Comparison of ENCODE assay signal across 9 cellular contexts in genomic region chr2:207135340-207135739, GRCh38. TPM values are rescaled to one million over a fixed set of nuclear protein-coding genes. Genes with fewer than 3 reads are reported as not detected.
DNase-seq lines count a peak whose midpoint lies in the region; ATAC-seq and TF ChIP-seq lines count a peak whose summit lies in the region.
"Had no signal": no experiment of that assay in that cellular context is flagged by ENCODE, and none has a peak within 500 bp of the region (broad histone marks: within the 10 kb centered on the region; RNA-seq: fewer than 3 reads in every experiment).

No MANE protein-coding gene starts in this region.

- intact Hi-C loops in adrenal gland (cut with DNase I) = no loop called here

- H2AFZ ChIP-seq in hepatocyte = no peak overlapping the region

- H3K27me3 Mint-ChIP-seq in activated T-cell treated with anti-CD3 and anti-CD28 coated beads, Interleukin-2, amount 50 U/mL, for 24 hours = no peaks in the 10 kb centered on the region
- H3K27me3 Mint-ChIP-seq in activated naive CD8-positive, alpha-beta T cell treated with anti-CD3 and anti-CD28 coated beads, Interleukin-2, amount 10 ng/mL, durations not matched to agents 7 days and 5 days = no peaks in the 10 kb centered on the region

- no peak for DNase-seq in activated T-cell treated with anti-CD3 and anti-CD28 coated beads, Interleukin-2, amount 50 U/mL, for 24 hours
- DNase-seq in activated T-cell treated with anti-CD3 and anti-CD28 coated beads, Interleukin-2, amount 50 U/mL, for 1 hour = no peak
- no peak for DNase-seq in activated naive CD8-positive, alpha-beta T cell treated with anti-CD3 and anti-CD28 coated beads, Interleukin-2, amount 10 ng/mL, durations not matched to agents 7 days and 5 days
- DNase-seq in hepatocyte (ENCODE audit: low spot score) = no peak
- no peak for DNase-seq in substantia nigra (lab: John Stamatoyannopoulos, UW)
- no peak for DNase-seq in adrenal gland
- no peak for DNase-seq in DMS 273 treated with DMSO at 0.1 percent for 48 hours (lab: John Stamatoyannopoulos, UW)
- no peak for DNase-seq in foreskin melanocyte

- H3K9me2 ChIP-seq in hepatocyte (replicated peaks; ENCODE audit: insufficient read depth) = no peaks in the 10 kb centered on the region

- H3K79me2 ChIP-seq in hepatocyte = peaks cover 74% of the 10 kb centered on the region

- H3K9me3 ChIP-seq in hepatocyte (ENCODE audit: low read depth) (no peaks in the 10 kb centered on the region), adrenal gland (replicated peaks in 1 of 3) (no peaks in the 10 kb centered on the region)
- H3K9me3 ChIP-seq: HAP-1 had no signal

- peak overlapping the region; percentile 6 for H3K4me3 Mint-ChIP-seq in activated T-cell treated with anti-CD3 and anti-CD28 coated beads, Interleukin-2, amount 50 U/mL, for 24 hours
- H3K4me3 Mint-ChIP-seq in activated naive CD8-positive, alpha-beta T cell treated with anti-CD3 and anti-CD28 coated beads, Interleukin-2, amount 10 ng/mL, durations not matched to agents 7 days and 5 days = peak overlapping the region; percentile 33

- H3K4me1 ChIP-seq in hepatocyte (ENCODE audit: insufficient read depth) (peaks cover 24% of the 10 kb centered on the region), adrenal gland (replicated peaks in 1 of 2) (peaks cover 22 to 72% of the 10 kb centered on the region in 2 donors)

- H3K27ac Mint-ChIP-seq in activated T-cell treated with anti-CD3 and anti-CD28 coated beads, Interleukin-2, amount 50 U/mL, for 24 hours = no peak overlapping the region
- peak overlapping the region; percentile 33 for H3K27ac Mint-ChIP-seq in activated naive CD8-positive, alpha-beta T cell treated with anti-CD3 and anti-CD28 coated beads, Interleukin-2, amount 10 ng/mL, durations not matched to agents 7 days and 5 days

- H4K20me1 ChIP-seq in hepatocyte (ENCODE audit: insufficient read depth, poor library complexity, severe bottlenecking) = peaks cover 5% of the 10 kb centered on the region

- H3K4me2 ChIP-seq in hepatocyte = no peak overlapping the region

- H3K4me3 ChIP-seq in hepatocyte (no peak overlapping the region), adrenal gland (no peak overlapping the region)
- H3K4me3 ChIP-seq: HAP-1 had no signal

- H3K36me3 Mint-ChIP-seq in activated T-cell treated with anti-CD3 and anti-CD28 coated beads, Interleukin-2, amount 50 U/mL, for 24 hours (ENCODE audit: low read depth) = no peaks in the 10 kb centered on the region
- H3K36me3 Mint-ChIP-seq in activated naive CD8-positive, alpha-beta T cell treated with anti-CD3 and anti-CD28 coated beads, Interleukin-2, amount 10 ng/mL, durations not matched to agents 7 days and 5 days = peaks cover 42% of the 10 kb centered on the region

- 50% methylated on average over 1 of the region's 1 CpG for WGBS in hepatocyte (ENCODE audit: low lambda C conversion rate, missing lambda C conversion rate)
- WGBS in adrenal gland, 4 donors = 56 to 65% (median 62%) methylated on average over 1 of the region's 1 CpG

- H3K4me1 Mint-ChIP-seq in activated T-cell treated with anti-CD3 and anti-CD28 coated beads, Interleukin-2, amount 50 U/mL, for 24 hours (ENCODE audit: low read depth) = peaks cover 78% of the 10 kb centered on the region
- H3K4me1 Mint-ChIP-seq in activated naive CD8-positive, alpha-beta T cell treated with anti-CD3 and anti-CD28 coated beads, Interleukin-2, amount 10 ng/mL, durations not matched to agents 7 days and 5 days = peaks cover 28% of the 10 kb centered on the region

- no peak for TF ChIP-seq CTCF in hepatocyte (IDR thresholded peaks at IDR 0.05; ENCODE audit: poor library complexity)
- no peak for TF ChIP-seq CTCF in adrenal gland (IDR thresholded peaks at IDR 0.05)

- H3K9me3 Mint-ChIP-seq in activated T-cell treated with anti-CD3 and anti-CD28 coated beads, Interleukin-2, amount 50 U/mL, for 24 hours = no peaks in the 10 kb centered on the region
- no peaks in the 10 kb centered on the region for H3K9me3 Mint-ChIP-seq in activated naive CD8-positive, alpha-beta T cell treated with anti-CD3 and anti-CD28 coated beads, Interleukin-2, amount 10 ng/mL, durations not matched to agents 7 days and 5 days

- no peak for TF ChIP-seq POLR2A in adrenal gland (IDR thresholded peaks at IDR 0.05)

- H3K36me3 ChIP-seq in hepatocyte (replicated peaks; ENCODE audit: insufficient read depth, low read depth) = no peaks in the 10 kb centered on the region
- no peaks in the 10 kb centered on the region for H3K36me3 ChIP-seq in adrenal gland (replicated peaks in 1 of 2)

- POLR2A ChIA-PET in activated naive CD8-positive, alpha-beta T cell treated with anti-CD3 and anti-CD28 coated beads, Interleukin-2, amount 10 ng/mL, durations not matched to agents 7 days and 5 days (lab: Charles Lee) = no interaction called here

- H3K27ac ChIP-seq in hepatocyte = peak overlapping the region; percentile 60
- H3K27ac ChIP-seq in substantia nigra (ENCODE audit: low read depth, low read length, poor library complexity, severe bottlenecking) = peak overlapping the region; percentile 53
- H3K27ac ChIP-seq in adrenal gland = peak overlapping the region in 2 of 5 donors; percentile 46 to 64

- H3K27me3 ChIP-seq in hepatocyte (no peaks in the 10 kb centered on the region), adrenal gland (no peaks in the 10 kb centered on the region)

- peak; percentile 26 for ATAC-seq in activated naive CD8-positive, alpha-beta T cell treated with anti-CD3 and anti-CD28 coated beads, Interleukin-2, amount 10 ng/mL, durations not matched to agents 7 days and 5 days (ENCODE audit: low read depth)

RNA-seq across cellular contexts. Expression of gene KLF7, which starts 30.4 kb away (rescaled TPM):
- 10 to 100 TPM; 17.9 to 22.9 TPM for total RNA-seq in activated naive CD8-positive, alpha-beta T cell treated with anti-CD3 and anti-CD28 coated beads, Interleukin-2, amount 10 ng/mL, durations not matched to agents 7 days and 5 days
- total RNA-seq in hepatocyte (6.3 and 18.6 TPM in 2 replicates), adrenal gland (10 to 100 TPM; 11.9 to 45.9 (median 25.7) TPM)
- polyA plus RNA-seq in hepatocyte (7.9 and 8.4 TPM in 2 replicates), adrenal gland (10 to 100 TPM in 1 of 3 donors, 1 to 10 TPM in 2; 3.6 to 17.0 (median 6.8) TPM)
